19 cellular contexts compared by ENCODE assay signal in the genomic region with DNA sequence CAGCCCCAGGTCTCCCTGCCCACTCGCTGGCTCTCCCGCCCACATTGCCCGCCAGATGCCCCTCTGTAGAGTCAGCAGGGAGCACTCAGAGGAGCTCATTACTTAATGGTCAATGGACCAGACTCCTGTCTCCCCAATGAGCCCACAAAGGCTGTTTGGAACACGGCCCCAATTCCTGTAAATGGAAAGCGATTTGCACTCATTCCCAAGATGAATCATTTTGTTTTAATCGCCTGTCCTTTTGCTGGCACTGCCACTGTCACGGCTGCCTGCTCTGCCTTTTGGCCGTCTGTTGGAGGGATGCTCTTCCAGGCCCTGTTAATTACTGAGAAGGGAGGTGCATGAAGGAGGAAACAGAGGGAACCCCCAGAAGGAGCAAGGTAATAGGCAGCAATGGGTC.
"Had no signal": no experiment of that assay in that cellular context is flagged by ENCODE, and none has a peak within 500 bp of the region (broad histone marks: within the 10 kb centered on the region; RNA-seq: fewer than 3 reads in every experiment).

No MANE protein-coding gene starts in this region.

- H3K27ac ChIP-seq: brain microvascular endothelial cell, gastroesophageal sphincter, heart right ventricle, right atrium auricular region, skin epidermis, thoracic aorta, uterus had no signal

- H3K4me1 Mint-ChIP-seq: activated B cell treated with CpG ODN at 0.5 μM for 24 hours; activated CD4-positive, alpha-beta T cell treated with anti-CD3 and anti-CD28 coated beads, Interleukin-2, amount 10 ng/mL, durations not matched to agents 24 days and 14 days had no signal

- H3K9me3 Mint-ChIP-seq: activated B cell treated with CpG ODN at 0.5 μM for 24 hours; activated CD4-positive, alpha-beta T cell treated with anti-CD3 and anti-CD28 coated beads, Interleukin-2, amount 10 ng/mL, durations not matched to agents 24 days and 14 days; activated naive CD4-positive, alpha-beta T cell treated with anti-CD3 and anti-CD28 coated beads, Interleukin-2, amount 50 U/mL, for 72 hours; activated T-cell treated with anti-CD3 and anti-CD28 coated beads, Interleukin-2, amount 50 U/mL, for 72 hours; endodermal cell; natural killer cell treated with Interleukin-12 subunit alpha and Interleukin-12 subunit beta and Interleukin-15 and Interleukin-18, amount 100 ng/mL, for 72 hours had no signal

- H3K4me3 ChIP-seq: gastroesophageal sphincter, heart right ventricle, right atrium auricular region, skin epidermis, thoracic aorta, uterus had no signal

- H3K4me1 ChIP-seq: right atrium auricular region, uterus had no signal

- DNase-seq: activated B cell treated with CpG ODN at 0.5 μM for 24 hours; activated CD4-positive, alpha-beta T cell treated with anti-CD3 and anti-CD28 coated beads, Interleukin-2, amount 10 ng/mL, durations not matched to agents 24 days and 14 days; activated CD8-positive, alpha-beta memory T cell treated with anti-CD3 and anti-CD28 coated beads, Interleukin-2, amount 50 U/mL, for 48 hours; activated gamma-delta T cell; activated T-cell treated with anti-CD3 and anti-CD28 coated beads, Interleukin-2, amount 50 U/mL, for 72 hours; amniotic stem cell; brain microvascular endothelial cell; erythroblast; heart right ventricle; T-helper 2 cell; uterus had no signal

- H3K4me3 Mint-ChIP-seq: activated B cell treated with CpG ODN at 0.5 μM for 24 hours; activated CD4-positive, alpha-beta T cell treated with anti-CD3 and anti-CD28 coated beads, Interleukin-2, amount 10 ng/mL, durations not matched to agents 24 days and 14 days; activated T-cell treated with anti-CD3 and anti-CD28 coated beads, Interleukin-2, amount 50 U/mL, for 72 hours; endodermal cell; natural killer cell treated with Interleukin-12 subunit alpha and Interleukin-12 subunit beta and Interleukin-15 and Interleukin-18, amount 100 ng/mL, for 72 hours had no signal

- H3K27me3 ChIP-seq: brain microvascular endothelial cell, gastroesophageal sphincter, heart right ventricle, right atrium auricular region, uterus had no signal

- H3K36me3 Mint-ChIP-seq: activated naive CD4-positive, alpha-beta T cell treated with anti-CD3 and anti-CD28 coated beads, Interleukin-2, amount 50 U/mL, for 72 hours; natural killer cell treated with Interleukin-12 subunit alpha and Interleukin-12 subunit beta and Interleukin-15 and Interleukin-18, amount 100 ng/mL, for 72 hours had no signal

- H3K36me3 ChIP-seq: brain microvascular endothelial cell, gastroesophageal sphincter, heart right ventricle, right atrium auricular region, thoracic aorta, uterus had no signal

- H3K9me3 ChIP-seq: gastroesophageal sphincter, heart right ventricle, right atrium auricular region, thoracic aorta, uterus had no signal

- ATAC-seq: activated naive CD4-positive, alpha-beta T cell treated with anti-CD3 and anti-CD28 coated beads, Interleukin-2, amount 50 U/mL, for 72 hours; activated T-cell treated with anti-CD3 and anti-CD28 coated beads, Interleukin-2, amount 50 U/mL, for 72 hours; gastroesophageal sphincter had no signal

- H3K27ac Mint-ChIP-seq: activated B cell treated with CpG ODN at 0.5 μM for 24 hours; activated CD4-positive, alpha-beta T cell treated with anti-CD3 and anti-CD28 coated beads, Interleukin-2, amount 10 ng/mL, durations not matched to agents 24 days and 14 days; activated naive CD4-positive, alpha-beta T cell treated with anti-CD3 and anti-CD28 coated beads, Interleukin-2, amount 50 U/mL, for 72 hours; activated T-cell treated with anti-CD3 and anti-CD28 coated beads, Interleukin-2, amount 50 U/mL, for 72 hours; endodermal cell; progenitor cell of endocrine pancreas had no signal
